ENCODE assay signal across 22 cellular contexts in the genomic region with DNA sequence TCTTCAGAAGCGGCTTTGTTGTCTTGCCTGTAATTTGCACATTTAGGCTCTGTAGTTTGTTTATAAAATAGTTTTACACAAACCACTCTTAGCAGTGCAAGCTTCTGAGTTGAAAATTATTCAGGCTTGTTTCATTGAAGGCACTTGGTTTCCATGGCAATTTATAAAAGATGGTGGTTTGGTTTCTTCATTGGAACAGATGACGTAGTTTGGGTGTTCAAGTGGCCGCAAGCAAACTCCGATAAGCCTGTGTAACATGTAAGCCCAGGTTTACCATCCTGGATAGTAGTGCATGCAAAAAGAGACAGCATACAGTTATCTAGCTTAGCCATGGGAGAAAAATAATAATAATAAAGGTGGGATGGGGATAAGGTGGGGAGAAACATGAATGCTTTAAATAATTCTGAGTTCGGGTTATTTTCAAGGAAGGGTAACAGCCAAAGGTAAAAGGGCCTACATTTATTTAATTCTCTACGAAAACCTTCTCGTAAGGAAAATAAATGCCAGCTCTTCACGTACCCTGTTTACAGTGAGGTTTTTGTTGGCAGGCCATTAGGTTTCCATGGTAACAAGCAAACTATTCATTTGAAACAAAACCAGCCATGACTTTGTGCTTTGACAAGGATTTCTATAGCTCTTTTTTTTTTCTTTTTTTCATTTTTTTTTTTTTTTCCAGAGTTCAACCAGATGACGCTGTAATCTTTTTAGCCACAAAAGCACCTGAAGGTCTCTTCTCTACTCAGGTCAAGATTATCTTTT.
DNase-seq lines count a peak whose midpoint lies in the region; ATAC-seq and TF ChIP-seq lines count a peak whose summit lies in the region.
"Had no signal": no experiment of that assay in that cellular context is flagged by ENCODE, and none has a peak within 500 bp of the region (broad histone marks: within the 10 kb centered on the region; RNA-seq: fewer than 3 reads in every experiment).

No MANE protein-coding gene starts in this region.

- H3K9ac ChIP-seq in endodermal cell (ENCODE audit: extremely low read depth, low read length, poor library complexity, severe bottlenecking) (no peak overlapping the region), neural progenitor cell (no peak overlapping the region)

- no peak overlapping the region for H3K4me3 ChIP-seq in endodermal cell (ENCODE audit: low read length)
- H3K4me3 ChIP-seq in neural progenitor cell = no peak overlapping the region
- H3K4me3 ChIP-seq: breast epithelium, sigmoid colon, tibial nerve had no signal

- H3K9me3 Mint-ChIP-seq in endodermal cell (no peaks in the 10 kb centered on the region), neural progenitor cell (no peaks in the 10 kb centered on the region)
- H3K9me3 Mint-ChIP-seq: activated naive CD8-positive, alpha-beta T cell treated with anti-CD3 and anti-CD28 coated beads for 36 hours; stimulated activated memory B cell treated with anti-CD40 and anti-IgM and Interleukin-4, amounts not matched to agents 10 μg/mL and 1 μg/mL and 100 μg/mL, for 72 hours had no signal

- no peaks in the 10 kb centered on the region for H3K27me3 ChIP-seq in endodermal cell (ENCODE audit: control insufficient read depth, insufficient read depth, low read length, poor library complexity, severe bottlenecking)
- no peaks in the 10 kb centered on the region for H3K27me3 ChIP-seq in neural progenitor cell
- H3K27me3 ChIP-seq: breast epithelium, foreskin keratinocyte, sigmoid colon, tibial nerve had no signal

- H3K9me3 ChIP-seq in endodermal cell (ENCODE audit: control insufficient read depth, low read length) (no peaks in the 10 kb centered on the region), neural progenitor cell (ENCODE audit: low read depth) (no peaks in the 10 kb centered on the region)
- H3K9me3 ChIP-seq: breast epithelium, sigmoid colon, tibial nerve had no signal

- H3K36me3 ChIP-seq in endodermal cell (ENCODE audit: control insufficient read depth, insufficient read depth, low read length) (no peaks in the 10 kb centered on the region), neural progenitor cell (no peaks in the 10 kb centered on the region)
- H3K36me3 ChIP-seq: breast epithelium, sigmoid colon, tibial nerve had no signal

- H3K27me3 Mint-ChIP-seq in endodermal cell (ENCODE audit: insufficient read depth) = no peaks in the 10 kb centered on the region
- peaks cover 2% of the 10 kb centered on the region for H3K27me3 Mint-ChIP-seq in neural progenitor cell (ENCODE audit: insufficient read depth, low read depth)
- H3K27me3 Mint-ChIP-seq: activated CD8-positive, alpha-beta memory T cell treated with anti-CD3 and anti-CD28 coated beads, Interleukin-2, amount 10 ng/mL, durations not matched to agents 7 days and 5 days; activated naive CD8-positive, alpha-beta T cell treated with anti-CD3 and anti-CD28 coated beads for 36 hours; CD4-positive, alpha-beta memory T cell; stimulated activated memory B cell treated with anti-CD40 and anti-IgM and Interleukin-4, amounts not matched to agents 10 μg/mL and 1 μg/mL and 100 μg/mL, for 72 hours had no signal

- H3K4me3 Mint-ChIP-seq in endodermal cell (no peak overlapping the region), neural progenitor cell (no peak overlapping the region)
- H3K4me3 Mint-ChIP-seq: activated CD8-positive, alpha-beta memory T cell treated with anti-CD3 and anti-CD28 coated beads, Interleukin-2, amount 10 ng/mL, durations not matched to agents 7 days and 5 days; activated naive CD8-positive, alpha-beta T cell treated with anti-CD3 and anti-CD28 coated beads for 36 hours; CD4-positive, alpha-beta memory T cell; stimulated activated memory B cell treated with anti-CD40 and anti-IgM and Interleukin-4, amounts not matched to agents 10 μg/mL and 1 μg/mL and 100 μg/mL, for 72 hours had no signal

- no peak overlapping the region for H3K4me2 ChIP-seq in neural progenitor cell

- H3K36me3 Mint-ChIP-seq in endodermal cell (ENCODE audit: low read depth) (no peaks in the 10 kb centered on the region), neural progenitor cell (no peaks in the 10 kb centered on the region)
- H3K36me3 Mint-ChIP-seq: activated CD8-positive, alpha-beta memory T cell treated with anti-CD3 and anti-CD28 coated beads, Interleukin-2, amount 10 ng/mL, durations not matched to agents 7 days and 5 days; activated naive CD8-positive, alpha-beta T cell treated with anti-CD3 and anti-CD28 coated beads for 36 hours; CD4-positive, alpha-beta memory T cell; stimulated activated memory B cell treated with anti-CD40 and anti-IgM and Interleukin-4, amounts not matched to agents 10 μg/mL and 1 μg/mL and 100 μg/mL, for 72 hours had no signal

- H3K27ac ChIP-seq in endodermal cell (ENCODE audit: low read depth, low read length) (peak overlapping the region; percentile 78), neural progenitor cell (no peak overlapping the region)
- H3K27ac ChIP-seq: breast epithelium, epithelial cell of prostate, foreskin keratinocyte, sigmoid colon, tibial nerve had no signal

- peak overlapping the region; percentile 69 for H2AFZ ChIP-seq in neural progenitor cell (replicated peaks)

- no peaks in the 10 kb centered on the region for H3K79me2 ChIP-seq in neural progenitor cell (ENCODE audit: low read depth)

- no peak for TF ChIP-seq CTCF in endodermal cell (conservative IDR thresholded peaks at IDR 0.05)
- no peak for TF ChIP-seq CTCF in neural progenitor cell (IDR thresholded peaks at IDR 0.05)

- H4K20me1 ChIP-seq in neural progenitor cell (ENCODE audit: low read depth) = no peaks in the 10 kb centered on the region

- H3K27ac Mint-ChIP-seq in endodermal cell = no peak overlapping the region
- H3K27ac Mint-ChIP-seq in neural progenitor cell = no peak overlapping the region
- H3K27ac Mint-ChIP-seq: activated CD8-positive, alpha-beta memory T cell treated with anti-CD3 and anti-CD28 coated beads, Interleukin-2, amount 10 ng/mL, durations not matched to agents 7 days and 5 days; activated naive CD8-positive, alpha-beta T cell treated with anti-CD3 and anti-CD28 coated beads for 36 hours; CD4-positive, alpha-beta memory T cell; stimulated activated memory B cell treated with anti-CD40 and anti-IgM and Interleukin-4, amounts not matched to agents 10 μg/mL and 1 μg/mL and 100 μg/mL, for 72 hours had no signal

- WGBS in endodermal cell (ENCODE audit: insufficient coverage in 1 of 2, insufficient read length in 1 of 2), 2 experiments = 80 to 94% methylated on average over 5 to 9 of the region's 9 CpGs

- H3K4me1 ChIP-seq in endodermal cell (ENCODE audit: control insufficient read depth, insufficient read depth, low read length) (no peaks in the 10 kb centered on the region), neural progenitor cell (no peaks in the 10 kb centered on the region)
- H3K4me1 ChIP-seq: breast epithelium, foreskin keratinocyte, sigmoid colon, tibial nerve had no signal

- DNase-seq in DMS53 treated with DMSO at 0.1 percent for 48 hours (lab: John Stamatoyannopoulos, UW; ENCODE audit: unreplicated experiment) = peak; percentile 60
- DNase-seq in NCI-H69 (lab: John Stamatoyannopoulos, UW) = peak; percentile 4
- no peak for DNase-seq in endodermal cell
- DNase-seq in neural progenitor cell (ENCODE audit: low spot score) = no peak
- no peak for DNase-seq in activated naive CD4-positive, alpha-beta T cell treated with anti-CD3 and anti-CD28 coated beads, Interleukin-2, amount 50 U/mL, for 16 hours
- DNase-seq in retina = no peak
- DNase-seq: activated CD4-positive, alpha-beta T cell treated with anti-CD3 and anti-CD28 coated beads for 48 hours; activated CD8-positive, alpha-beta memory T cell treated with anti-CD3 and anti-CD28 coated beads, Interleukin-2, amount 10 ng/mL, durations not matched to agents 7 days and 5 days; activated naive CD8-positive, alpha-beta T cell treated with anti-CD3 and anti-CD28 coated beads for 36 hours; CD4-positive, alpha-beta memory T cell; dermis blood vessel endothelial cell; foreskin keratinocyte; Karpas-422; sigmoid colon; SW 1271 had no signal

- ATAC-seq in HG03571 (IDR thresholded peaks at IDR 0.05; ENCODE audit: unreplicated experiment) (no peak), HG02759 (IDR thresholded peaks at IDR 0.05; ENCODE audit: unreplicated experiment) (no peak)
- ATAC-seq: activated CD8-positive, alpha-beta memory T cell treated with anti-CD3 and anti-CD28 coated beads, Interleukin-2, amount 10 ng/mL, durations not matched to agents 7 days and 5 days; foreskin keratinocyte; left lobe of liver; stimulated activated memory B cell treated with anti-CD40 and anti-IgM and Interleukin-4, amounts not matched to agents 10 μg/mL and 1 μg/mL and 100 μg/mL, for 72 hours had no signal

- no peaks in the 10 kb centered on the region for H3F3A ChIP-seq in neural progenitor cell (ENCODE audit: low read depth)

- H3K4me1 Mint-ChIP-seq in endodermal cell (no peaks in the 10 kb centered on the region), neural progenitor cell (peaks cover 9% of the 10 kb centered on the region)
- H3K4me1 Mint-ChIP-seq: activated CD8-positive, alpha-beta memory T cell treated with anti-CD3 and anti-CD28 coated beads, Interleukin-2, amount 10 ng/mL, durations not matched to agents 7 days and 5 days; activated naive CD8-positive, alpha-beta T cell treated with anti-CD3 and anti-CD28 coated beads for 36 hours; CD4-positive, alpha-beta memory T cell; stimulated activated memory B cell treated with anti-CD40 and anti-IgM and Interleukin-4, amounts not matched to agents 10 μg/mL and 1 μg/mL and 100 μg/mL, for 72 hours had no signal

Comparison
In these comparisons a context has a peak if more than half of its experiments do, and no peak if none do; other contexts are left out.
1. DNase-seq: peak in DMS53 treated with DMSO at 0.1 percent for 48 hours (single experiment) and NCI-H69 (single experiment); none in endodermal cell (single experiment), neural progenitor cell (single experiment), activated naive CD4-positive, alpha-beta T cell treated with anti-CD3 and anti-CD28 coated beads, Interleukin-2, amount 50 U/mL, for 16 hours (single experiment) and retina (single experiment).